ENCODE assay signal across 8 cellular contexts in genomic region chr3:138114431-138114918, GRCh38. TPM values are rescaled to one million over a fixed set of nuclear protein-coding genes. Genes with fewer than 3 reads are reported as not detected.
DNase-seq lines count a peak whose midpoint lies in the region; ATAC-seq, FAIRE-seq and TF ChIP-seq lines count a peak whose summit lies in the region.

No MANE protein-coding gene starts in this region.

- peak overlapping the region; percentile 98 for H2BK5ac ChIP-seq in IMR-90 (ENCODE audit: low read depth, low read length, poor library complexity, severe bottlenecking)

- CTCF ChIA-PET in AG04450 (lab: Charles Lee), result interaction anchor here (1.3 to 9.8 kb wide), 4 partner anchors 13 to 72 kb away, joined by 3 to 202 read pairs (median 6); no protein-coding TSS in a partner anchor
- CTCF ChIA-PET in IMR-90 (lab: Yijun Ruan, JAX), result no interaction called here

- peak overlapping the region; percentile 100 for H3K14ac ChIP-seq in IMR-90 (replicated peaks; ENCODE audit: low read depth, low read length)

- H3K4me1 ChIP-seq in IMR-90 (ENCODE audit: control insufficient read depth, insufficient read depth, low read length), result peaks cover 5% of the 10 kb centered on the region
- H3K4me1 ChIP-seq in liver (ENCODE audit: control insufficient read depth in 4 of 4, insufficient read depth in 4 of 4, low read length in 3 of 4), result peaks cover 0 to 13% (median 6%) of the 10 kb centered on the region in 4 donors
- H3K4me1 ChIP-seq in upper lobe of left lung, result peaks cover 8 to 27% (median 11%) of the 10 kb centered on the region in 4 donors

- H3K4me3 ChIP-seq in AG04450 (ENCODE audit: low read depth, low read length), result peak overlapping the region; percentile 96
- peak overlapping the region; percentile 74 for H3K4me3 ChIP-seq in IMR-90 (ENCODE audit: insufficient read depth, low read depth, low read length)
- H3K4me3 ChIP-seq in bronchial epithelial cell (ENCODE audit: low read depth, low read length), result peak overlapping the region; percentile 64
- peak overlapping the region in 1 of 3 donors; percentile 72 for H3K4me3 ChIP-seq in liver (ENCODE audit: low read depth in 1 of 3, low read length in 3 of 3)
- H3K4me3 ChIP-seq in upper lobe of left lung, result peak overlapping the region in 3 of 4 donors; percentile 75 to 86 (median 83)

- POLR2A ChIA-PET in AG04450 (lab: Yijun Ruan, JAX) (interaction anchor here (1.0 to 3.0 kb wide), 3 partner anchors 25 to 52 kb away, joined by 3 to 20 read pairs (median 3); no protein-coding TSS in a partner anchor), IMR-90 (lab: Charles Lee; ENCODE audit: unreplicated experiment) (no interaction called here)

- TF ChIP-seq CTCF in AG04450 (IDR thresholded peaks at IDR 0.05; ENCODE audit: low read depth, low read length) (no peak), IMR-90 (conservative IDR thresholded peaks at IDR 0.05; ENCODE audit: low read depth, low read length) (no peak), bronchial epithelial cell (IDR thresholded peaks at IDR 0.05; ENCODE audit: insufficient read depth, low read length, severe bottlenecking) (no peak), liver (IDR thresholded peaks at IDR 0.05; ENCODE audit: low read depth, low read length, missing input control) (no peak), upper lobe of left lung (IDR thresholded peaks at IDR 0.05) (no peak)

- ATAC-seq in IMR-90 (ENCODE audit: low read depth) (peak; percentile 24), upper lobe of left lung (ENCODE audit: low FRiP score in 2 of 2) (peak; percentile 3 to 13), GM21390 (IDR thresholded peaks at IDR 0.05; ENCODE audit: unreplicated experiment) (no peak), GM21528 (IDR thresholded peaks at IDR 0.05; ENCODE audit: low FRiP score, unreplicated experiment) (no peak)

- peak overlapping the region; percentile 100 for H3K9ac ChIP-seq in IMR-90 (ENCODE audit: low read depth, low read length)
- H3K9ac ChIP-seq in liver (ENCODE audit: low read depth in 1 of 2, low read length in 2 of 2), result no peak overlapping the region

- peak overlapping the region; percentile 98 for H3K23ac ChIP-seq in IMR-90 (ENCODE audit: low read depth, low read length)

- H3K27ac ChIP-seq in AG04450 (ENCODE audit: low read depth, low read length) (peak overlapping the region; percentile 94), IMR-90 (ENCODE audit: insufficient read depth, low read length) (peak overlapping the region; percentile 96), liver (ENCODE audit: low read depth in 1 of 2, low read length in 2 of 2) (peak overlapping the region; percentile 2 to 59), upper lobe of left lung (peak overlapping the region; percentile 79 to 91 (median 87))

- in situ Hi-C loops in IMR-90 (cut with MboI; ENCODE audit: low sequenced_read_pairs), result no loop called here

- TF ChIP-seq RAD21 in IMR-90 (IDR thresholded peaks at IDR 0.05; ENCODE audit: low read length) (no peak), liver (IDR thresholded peaks at IDR 0.05) (no peak)

- peak overlapping the region; percentile 99 for H4K5ac ChIP-seq in IMR-90 (ENCODE audit: low read depth, low read length)

- H3K4ac ChIP-seq in IMR-90 (ENCODE audit: low read depth, low read length), result peak overlapping the region; percentile 98

- H3K36me3 ChIP-seq in IMR-90 (ENCODE audit: control insufficient read depth, insufficient read depth, low read length) (peaks cover 2% of the 10 kb centered on the region), bronchial epithelial cell (ENCODE audit: control insufficient read depth, insufficient read depth, low read length) (no peaks in the 10 kb centered on the region), liver (ENCODE audit: control insufficient read depth in 4 of 4, insufficient read depth in 3 of 4, low read depth in 1 of 4, low read length in 3 of 4) (no peaks in the 10 kb centered on the region), upper lobe of left lung (no peaks in the 10 kb centered on the region)

- peaks cover 18 to 42% of the 10 kb centered on the region in 2 experiments for H3K79me1 ChIP-seq in IMR-90 (ENCODE audit: low read depth in 1 of 2, low read length in 2 of 2)

- no peak for TF ChIP-seq EP300 in upper lobe of left lung (IDR thresholded peaks at IDR 0.05)

- DNase-seq in AG04450 (ENCODE audit: low read depth, low spot score) (no peak), IMR-90 (peak; percentile 43), bronchial epithelial cell (ENCODE audit: low read depth) (no peak), upper lobe of left lung (peak in 1 of 2 donors; percentile 30), NCI-H345 treated with DMSO at 0.1 percent for 48 hours (lab: John Stamatoyannopoulos, UW; ENCODE audit: unreplicated experiment) (no peak)

- H2AK9ac ChIP-seq in IMR-90 (replicated peaks; ENCODE audit: low read depth, low read length, poor library complexity), result peak overlapping the region; percentile 95

- H3K9me3 ChIP-seq in AG04450 (ENCODE audit: control insufficient read depth, insufficient read depth, low read length) (no peaks in the 10 kb centered on the region), IMR-90 (ENCODE audit: control insufficient read depth, insufficient read depth, low read length) (no peaks in the 10 kb centered on the region), liver (ENCODE audit: control insufficient read depth in 4 of 4, low read length in 3 of 4) (no peaks in the 10 kb centered on the region), upper lobe of left lung (no peaks in the 10 kb centered on the region)

- peak overlapping the region; percentile 2 for H2BK20ac ChIP-seq in IMR-90 (ENCODE audit: low read depth, low read length)

- peak overlapping the region; percentile 96 for H3K56ac ChIP-seq in IMR-90 (ENCODE audit: extremely low read depth, insufficient read depth, low read length)

- H4K91ac ChIP-seq in IMR-90 (ENCODE audit: insufficient read depth, low read depth, low read length), result peak overlapping the region; percentile 95

- H3K9me1 ChIP-seq in IMR-90 (ENCODE audit: insufficient read depth, low read length), result peaks cover 8% of the 10 kb centered on the region

- peak overlapping the region; percentile 91 for H3K18ac ChIP-seq in IMR-90 (ENCODE audit: low read depth, low read length)

- peak overlapping the region; percentile 95 for H3K4me2 ChIP-seq in IMR-90 (ENCODE audit: low read depth, low read length)

- TF ChIP-seq POLR2A in IMR-90 (IDR thresholded peaks at IDR 0.05; ENCODE audit: low read depth, low read length) (no peak), upper lobe of left lung (IDR thresholded peaks at IDR 0.05) (no peak)

- peak overlapping the region; percentile 79 for H2BK120ac ChIP-seq in IMR-90 (ENCODE audit: low read depth, low read length)

- no peaks in the 10 kb centered on the region for H3K27me3 ChIP-seq in AG04450 (ENCODE audit: control insufficient read depth, insufficient read depth, low read length)
- no peaks in the 10 kb centered on the region for H3K27me3 ChIP-seq in IMR-90 (ENCODE audit: control insufficient read depth, insufficient read depth, low read length)
- H3K27me3 ChIP-seq in bronchial epithelial cell (ENCODE audit: control insufficient read depth, insufficient read depth, low read length), result no peaks in the 10 kb centered on the region
- peaks cover 0 to 2% (median 0%) of the 10 kb centered on the region in 4 donors for H3K27me3 ChIP-seq in liver (ENCODE audit: control insufficient read depth in 4 of 4, insufficient read depth in 4 of 4, low read length in 3 of 4)
- H3K27me3 ChIP-seq in upper lobe of left lung, result no peaks in the 10 kb centered on the region

- peak overlapping the region; percentile 96 for H2AFZ ChIP-seq in IMR-90 (replicated peaks; ENCODE audit: low read length, poor library complexity)

- dilution Hi-C loops in IMR-90 (cut with HindIII; ENCODE audit: low sequenced_read_pairs, unreplicated experiment), result no loop called here

- 0% methylated on average over 2 of the region's 9 CpGs; no CpG with 5 or more reads in 1 of the 2 experiments for WGBS in IMR-90 (ENCODE audit: extremely low coverage in 2 of 2, insufficient read length in 1 of 2), 2 experiments
- 42% methylated on average over 9 of the region's 9 CpGs for WGBS in liver
- WGBS in upper lobe of left lung, 2 donors, result 18 to 21% methylated on average over 9 of the region's 9 CpGs

- peaks cover 7% of the 10 kb centered on the region; the same call in 1 of the 2 replicates for H4K20me1 ChIP-seq in IMR-90 (ENCODE audit: insufficient read depth, low read length)

- H2AK5ac ChIP-seq in IMR-90 (ENCODE audit: low read depth, low read length), result peak overlapping the region; percentile 98

- 0 out of 3 replicates have a peak overlapping the region, but pooled peaks have one; percentile 4 for H2BK15ac ChIP-seq in IMR-90 (ENCODE audit: low read depth, low read length)

- peak overlapping the region; percentile 86 to 98 for H4K8ac ChIP-seq in IMR-90 (ENCODE audit: low read depth in 2 of 2, low read length in 2 of 2)

- BruUV-seq in IMR-90 (replicated peaks; lab: Mats Ljungman, UMichigan), result no TSS peak

- intact Hi-C loops in IMR-90 (cut with micrococcal nuclease), result no loop called here

- FAIRE-seq in bronchial epithelial cell (lab: Jason Lieb, UNC), result no peak

TF ChIP-seq in IMR-90, 13 proteins besides CTCF, POLR2A, EP300 and RAD21:
- TF ChIP-seq NFE2L2 (IDR thresholded peaks at IDR 0.05; ENCODE audit: low read depth, low read length), result no peak
- peak; percentile 43; the same call in 1 of the 2 replicates for TF ChIP-seq MAZ (IDR thresholded peaks at IDR 0.05; ENCODE audit: borderline replicate concordance, low read depth, low read length)

RNA-seq across cellular contexts. Expression of gene DZIP1L, which starts 0.9 kb away (rescaled TPM):
- polyA plus RNA-seq in AG04450 (2011; rRNA removed) (5.7 and 7.9 TPM in 2 replicates), IMR-90 (2012; rRNA removed) (10.8 and 12.9 TPM in 2 replicates), liver (under 1 TPM; 0.62 to 0.89 TPM)
- 20.9 and 25.4 TPM in 2 replicates for polyA minus RNA-seq in AG04450 (2011; rRNA and poly(A)+ RNA removed)
- total RNA-seq in IMR-90 (2012; rRNA removed) (14.7 and 21.4 TPM in 2 replicates), bronchial epithelial cell (0.77 and 2.1 TPM in 2 replicates), liver (1 to 10 TPM; 1.6 to 5.9 TPM), upper lobe of left lung (10 to 100 TPM; 15.9 to 97.4 (median 24.5) TPM)
- 3.4 and 4.8 TPM in 2 replicates for polyA plus RNA-seq in IMR-90 (2012; cell fraction: cytosol; rRNA removed)
- 39.7 and 52.2 TPM in 2 replicates for polyA plus RNA-seq in IMR-90 (2012; cell fraction: nucleus; rRNA removed; ENCODE audit: low replicate concordance)

RNA-seq across cellular contexts. Expression of gene A4GNT, which starts 17.7 kb away (rescaled TPM):
- not detected in 2 replicates for polyA plus RNA-seq in AG04450 (2011; rRNA removed)
- polyA minus RNA-seq in AG04450 (2011; rRNA and poly(A)+ RNA removed), result not detected in 2 replicates
- not detected in 2 replicates for total RNA-seq in IMR-90 (2012; rRNA removed)
- polyA plus RNA-seq in IMR-90 (2012; rRNA removed), result not detected in 2 replicates
- polyA plus RNA-seq in IMR-90 (2012; cell fraction: cytosol; rRNA removed), result not detected in 2 replicates
- not detected in 2 replicates for polyA plus RNA-seq in IMR-90 (2012; cell fraction: nucleus; rRNA removed; ENCODE audit: low replicate concordance)
- not detected in 2 replicates for total RNA-seq in bronchial epithelial cell
- total RNA-seq in liver, result under 1 TPM; 0.17 to 0.42 TPM
- under 1 TPM in 1 of 2 donors, not detected in 1; 0.07 TPM for polyA plus RNA-seq in liver
- under 1 TPM in 2 of 6 donors, not detected in 4; 0.40 to 0.44 TPM for total RNA-seq in upper lobe of left lung

Comparison
In these comparisons a context has a peak if more than half of its experiments do, and no peak if none do; other contexts are left out.
1. H3K27ac ChIP-seq: peak in every context shown above with its lines; median percentile 96 in IMR-90; 94 in AG04450; 87 in upper lobe of left lung; 30 in liver.
2. ATAC-seq: peak in IMR-90 (single experiment) and upper lobe of left lung (2 of 2); none in GM21390 (single experiment) and GM21528 (single experiment).